1 cellular context compared by ENCODE assay signal in genomic region chr20:62303327-62304226, GRCh38.
A peak's percentile ranks its signal among the peaks of the same experiment; 100 is the strongest.
TF ChIP-seq lines count a peak whose summit lies in the region.

No MANE protein-coding gene starts in this region.

TF ChIP-seq in HepG2, 621 proteins besides CTCF, POLR2A, EP300 and RAD21 (continued from another document and continues in another):
- TF ChIP-seq ZNF609 (CRISPR knock-in tag; IDR thresholded peaks at IDR 0.05; ENCODE audit: borderline replicate concordance) (peak; percentile 56; the same call in 1 of the 2 replicates), IRF1 (CRISPR knock-in tag; IDR thresholded peaks at IDR 0.05; ENCODE audit: low read depth) (no peak), ZNF3 (CRISPR knock-in tag; IDR thresholded peaks at IDR 0.05) (no peak), NCOA1 (CRISPR knock-in tag; IDR thresholded peaks at IDR 0.05) (peak; percentile 53; the same call in 1 of the 2 replicates), TAF1 (CRISPR knock-in tag; IDR thresholded peaks at IDR 0.05) (0 out of 2 replicates have a peak, but pooled peaks have one; percentile 14), ZMAT3 (CRISPR knock-in tag; conservative IDR thresholded peaks at IDR 0.05) (peak; percentile 75), SALL1 (CRISPR knock-in tag; IDR thresholded peaks at IDR 0.05) (peak; percentile 19; the same call in 1 of the 2 replicates), ZNF572 (CRISPR knock-in tag; IDR thresholded peaks at IDR 0.05) (0 out of 2 replicates have a peak, but pooled peaks have one; percentile 81), TP53 (CRISPR knock-in tag; conservative IDR thresholded peaks at IDR 0.05) (no peak), ZNF317 (CRISPR knock-in tag; IDR thresholded peaks at IDR 0.05) (0 out of 2 replicates have a peak, but pooled peaks have one; percentile 26), ZNF777 (CRISPR knock-in tag; IDR thresholded peaks at IDR 0.05) (peak; percentile 54; the same call in 1 of the 2 replicates), SRY (CRISPR knock-in tag; IDR thresholded peaks at IDR 0.05) (peak; percentile 83), PLRG1 (conservative IDR thresholded peaks at IDR 0.05) (no peak), ZNF232 (CRISPR knock-in tag; IDR thresholded peaks at IDR 0.05; ENCODE audit: borderline replicate concordance) (peak; percentile 76), MEF2D (CRISPR knock-in tag; IDR thresholded peaks at IDR 0.05) (peak; percentile 61), PBX2 (CRISPR knock-in tag; IDR thresholded peaks at IDR 0.05) (no peak), ZNF234 (CRISPR knock-in tag; conservative IDR thresholded peaks at IDR 0.05) (0 out of 2 replicates have a peak, but pooled peaks have one; percentile 45), SUZ12 (IDR thresholded peaks at IDR 0.05; ENCODE audit: low read depth, low read length) (0 out of 2 replicates have a peak, but pooled peaks have one; percentile 5), KAT7 (CRISPR knock-in tag; IDR thresholded peaks at IDR 0.05; ENCODE audit: borderline replicate concordance) (peak; percentile 72; the same call in 1 of the 2 replicates), KLF12 (CRISPR knock-in tag; IDR thresholded peaks at IDR 0.05; ENCODE audit: borderline replicate concordance) (peak; percentile 35; the same call in 1 of the 2 replicates), CREB1 (IDR thresholded peaks at IDR 0.05) (no peak), CREB1 (CRISPR knock-in tag; IDR thresholded peaks at IDR 0.05) (no peak), ZBTB14 (CRISPR knock-in tag; IDR thresholded peaks at IDR 0.05) (peak; percentile 36; the same call in 1 of the 2 replicates), FOXK2 (IDR thresholded peaks at IDR 0.05) (no peak), ZNF724P (CRISPR knock-in tag; IDR thresholded peaks at IDR 0.05; ENCODE audit: borderline replicate concordance) (0 out of 2 replicates have a peak, but pooled peaks have one; percentile 50), ZNF605 (CRISPR knock-in tag; IDR thresholded peaks at IDR 0.05) (peak; percentile 79), ZNF556 (CRISPR knock-in tag; IDR thresholded peaks at IDR 0.05; ENCODE audit: borderline replicate concordance) (peak; percentile 81; the same call in 1 of the 2 replicates), RBAK (CRISPR knock-in tag; IDR thresholded peaks at IDR 0.05) (peak; percentile 83), GATAD2A (CRISPR knock-in tag; IDR thresholded peaks at IDR 0.05) (no peak), ELF1 (CRISPR knock-in tag; IDR thresholded peaks at IDR 0.05) (no peak), NFATC3 (CRISPR knock-in tag; IDR thresholded peaks at IDR 0.05) (no peak), TMF1 (CRISPR knock-in tag; IDR thresholded peaks at IDR 0.05; ENCODE audit: low read depth) (peak; percentile 59; the same call in 1 of the 2 replicates), ZNF557 (CRISPR knock-in tag; IDR thresholded peaks at IDR 0.05) (no peak), HNF4G (IDR thresholded peaks at IDR 0.05; ENCODE audit: borderline replicate concordance, low read depth, low read length) (peak; percentile 37; the same call in 1 of the 2 replicates), HNF4G (CRISPR knock-in tag; IDR thresholded peaks at IDR 0.05; ENCODE audit: borderline replicate concordance, low read depth) (no peak), ZNF574 (CRISPR knock-in tag; IDR thresholded peaks at IDR 0.05) (peak; percentile 70), ZFP36 (IDR thresholded peaks at IDR 0.05; ENCODE audit: borderline replicate concordance, low read depth, low read length, partially characterized antibody) (no peak), ZNF883 (CRISPR knock-in tag; IDR thresholded peaks at IDR 0.05; ENCODE audit: not compliant biosample characterization) (no peak), NCOR1 (IDR thresholded peaks at IDR 0.05; ENCODE audit: borderline replicate concordance, low read length) (no peak), STAG1 (CRISPR knock-in tag; IDR thresholded peaks at IDR 0.05) (peak; percentile 12; the same call in 1 of the 2 replicates), MATR3 (CRISPR knock-in tag; IDR thresholded peaks at IDR 0.05) (no peak), MLLT10 (CRISPR knock-in tag; IDR thresholded peaks at IDR 0.05) (0 out of 2 replicates have a peak, but pooled peaks have one; percentile 73), TRIM24 (CRISPR knock-in tag; IDR thresholded peaks at IDR 0.05) (peak; percentile 61), NONO (IDR thresholded peaks at IDR 0.05) (no peak), NONO (CRISPR knock-in tag; conservative IDR thresholded peaks at IDR 0.05) (peak; percentile 30; the same call in 1 of the 2 replicates), TBX2 (CRISPR knock-in tag; IDR thresholded peaks at IDR 0.05; ENCODE audit: borderline replicate concordance) (peak; percentile 89), ZNF749 (CRISPR knock-in tag; IDR thresholded peaks at IDR 0.05; ENCODE audit: borderline replicate concordance) (no peak), SP4 (CRISPR knock-in tag; IDR thresholded peaks at IDR 0.05) (0 out of 2 replicates have a peak, but pooled peaks have one; percentile 58), ZNF792 (CRISPR knock-in tag; IDR thresholded peaks at IDR 0.05) (peak; percentile 57)
- TF ChIP-seq, protein P1, sequence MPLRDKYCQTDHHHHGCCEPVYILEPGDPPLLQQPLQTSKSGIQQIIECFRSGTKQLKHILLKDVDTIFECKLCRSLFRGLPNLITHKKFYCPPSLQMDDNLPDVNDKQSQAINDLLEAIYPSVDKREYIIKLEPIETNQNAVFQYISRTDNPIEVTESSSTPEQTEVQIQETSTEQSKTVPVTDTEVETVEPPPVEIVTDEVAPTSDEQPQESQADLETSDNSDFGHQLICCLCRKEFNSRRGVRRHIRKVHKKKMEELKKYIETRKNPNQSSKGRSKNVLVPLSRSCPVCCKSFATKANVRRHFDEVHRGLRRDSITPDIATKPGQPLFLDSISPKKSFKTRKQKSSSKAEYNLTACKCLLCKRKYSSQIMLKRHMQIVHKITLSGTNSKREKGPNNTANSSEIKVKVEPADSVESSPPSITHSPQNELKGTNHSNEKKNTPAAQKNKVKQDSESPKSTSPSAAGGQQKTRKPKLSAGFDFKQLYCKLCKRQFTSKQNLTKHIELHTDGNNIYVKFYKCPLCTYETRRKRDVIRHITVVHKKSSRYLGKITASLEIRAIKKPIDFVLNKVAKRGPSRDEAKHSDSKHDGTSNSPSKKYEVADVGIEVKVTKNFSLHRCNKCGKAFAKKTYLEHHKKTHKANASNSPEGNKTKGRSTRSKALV (CRISPR knock-in tag; IDR thresholded peaks at IDR 0.05): peak; percentile 66
- TF ChIP-seq, protein P2, sequence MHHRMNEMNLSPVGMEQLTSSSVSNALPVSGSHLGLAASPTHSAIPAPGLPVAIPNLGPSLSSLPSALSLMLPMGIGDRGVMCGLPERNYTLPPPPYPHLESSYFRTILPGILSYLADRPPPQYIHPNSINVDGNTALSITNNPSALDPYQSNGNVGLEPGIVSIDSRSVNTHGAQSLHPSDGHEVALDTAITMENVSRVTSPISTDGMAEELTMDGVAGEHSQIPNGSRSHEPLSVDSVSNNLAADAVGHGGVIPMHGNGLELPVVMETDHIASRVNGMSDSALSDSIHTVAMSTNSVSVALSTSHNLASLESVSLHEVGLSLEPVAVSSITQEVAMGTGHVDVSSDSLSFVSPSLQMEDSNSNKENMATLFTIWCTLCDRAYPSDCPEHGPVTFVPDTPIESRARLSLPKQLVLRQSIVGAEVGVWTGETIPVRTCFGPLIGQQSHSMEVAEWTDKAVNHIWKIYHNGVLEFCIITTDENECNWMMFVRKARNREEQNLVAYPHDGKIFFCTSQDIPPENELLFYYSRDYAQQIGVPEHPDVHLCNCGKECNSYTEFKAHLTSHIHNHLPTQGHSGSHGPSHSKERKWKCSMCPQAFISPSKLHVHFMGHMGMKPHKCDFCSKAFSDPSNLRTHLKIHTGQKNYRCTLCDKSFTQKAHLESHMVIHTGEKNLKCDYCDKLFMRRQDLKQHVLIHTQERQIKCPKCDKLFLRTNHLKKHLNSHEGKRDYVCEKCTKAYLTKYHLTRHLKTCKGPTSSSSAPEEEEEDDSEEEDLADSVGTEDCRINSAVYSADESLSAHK (CRISPR knock-in tag; IDR thresholded peaks at IDR 0.05; ENCODE audit: borderline replicate concordance): no peak
- TF ChIP-seq, protein P3, sequence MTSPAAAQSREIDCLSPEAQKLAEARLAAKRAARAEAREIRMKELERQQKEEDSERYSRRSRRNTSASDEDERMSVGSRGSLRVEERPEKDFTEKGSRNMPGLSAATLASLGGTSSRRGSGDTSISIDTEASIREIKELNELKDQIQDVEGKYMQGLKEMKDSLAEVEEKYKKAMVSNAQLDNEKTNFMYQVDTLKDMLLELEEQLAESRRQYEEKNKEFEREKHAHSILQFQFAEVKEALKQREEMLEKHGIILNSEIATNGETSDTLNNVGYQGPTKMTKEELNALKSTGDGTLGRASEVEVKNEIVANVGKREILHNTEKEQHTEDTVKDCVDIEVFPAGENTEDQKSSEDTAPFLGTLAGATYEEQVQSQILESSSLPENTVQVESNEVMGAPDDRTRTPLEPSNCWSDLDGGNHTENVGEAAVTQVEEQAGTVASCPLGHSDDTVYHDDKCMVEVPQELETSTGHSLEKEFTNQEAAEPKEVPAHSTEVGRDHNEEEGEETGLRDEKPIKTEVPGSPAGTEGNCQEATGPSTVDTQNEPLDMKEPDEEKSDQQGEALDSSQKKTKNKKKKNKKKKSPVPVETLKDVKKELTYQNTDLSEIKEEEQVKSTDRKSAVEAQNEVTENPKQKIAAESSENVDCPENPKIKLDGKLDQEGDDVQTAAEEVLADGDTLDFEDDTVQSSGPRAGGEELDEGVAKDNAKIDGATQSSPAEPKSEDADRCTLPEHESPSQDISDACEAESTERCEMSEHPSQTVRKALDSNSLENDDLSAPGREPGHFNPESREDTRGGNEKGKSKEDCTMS (CRISPR knock-in tag; conservative IDR thresholded peaks at IDR 0.05): no peak
